10 cellular contexts compared by ENCODE assay signal in the genomic region with DNA sequence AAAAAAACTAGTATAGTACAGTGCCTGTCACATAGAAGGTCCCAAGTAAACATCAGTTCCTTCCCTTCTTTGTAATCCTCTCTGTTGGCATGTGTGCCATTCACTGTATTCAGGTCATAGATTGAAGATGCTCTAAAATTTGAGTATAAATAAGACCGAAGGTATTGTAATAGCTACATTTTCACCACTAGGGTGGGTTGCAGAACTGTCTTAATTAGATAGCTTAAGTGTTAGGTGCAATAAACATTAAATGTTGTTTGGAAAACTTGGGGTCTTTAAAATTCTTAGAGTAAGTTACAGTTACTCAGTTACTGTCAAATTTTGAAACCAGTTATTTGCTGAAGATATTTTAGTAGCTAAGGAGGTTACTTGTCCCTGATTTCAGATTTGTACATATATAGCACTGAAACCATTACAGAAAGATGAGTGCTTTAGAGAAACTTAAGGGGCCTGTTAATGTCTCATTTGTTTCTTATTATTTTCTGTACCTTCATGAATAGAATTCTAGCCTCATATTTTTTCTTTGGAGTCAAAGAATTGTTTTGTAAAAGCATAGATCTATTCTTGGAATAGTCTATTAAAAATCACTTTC. TPM values are rescaled to one million over a fixed set of nuclear protein-coding genes. Genes with fewer than 3 reads are reported as not detected.
DNase-seq lines count a peak whose midpoint lies in the region; ATAC-seq, FAIRE-seq and TF ChIP-seq lines count a peak whose summit lies in the region.
"Had no signal": no experiment of that assay in that cellular context is flagged by ENCODE, and none has a peak within 500 bp of the region (broad histone marks: within the 10 kb centered on the region; RNA-seq: fewer than 3 reads in every experiment).

No MANE protein-coding gene starts in this region.

- TF ChIP-seq CTCF in GM13976 (IDR thresholded peaks at IDR 0.05; ENCODE audit: borderline replicate concordance, control extremely low read depth, extremely low read depth, insufficient read depth, missing control alignments) (peak; percentile 22), PC-3 (conservative IDR thresholded peaks at IDR 0.05; ENCODE audit: low read depth, low read length) (peak; percentile 84)

- peaks cover 11% of the 10 kb centered on the region for H3K4me1 ChIP-seq in PC-3 (ENCODE audit: insufficient read depth, low read length)

- no peaks in the 10 kb centered on the region for H3K9me2 ChIP-seq in PC-3 (replicated peaks; ENCODE audit: low read length)

- H3K9me3 ChIP-seq in PC-3 (ENCODE audit: low read length), result 0 out of 2 replicates have a peak, but pooled peaks cover 1% of the 10 kb centered on the region
- H3K9me3 ChIP-seq: HAP-1 had no signal

- H3K27ac ChIP-seq in PC-3 (ENCODE audit: low read length), result no peak overlapping the region

- H3K9ac ChIP-seq in PC-3 (ENCODE audit: low read length), result no peak overlapping the region

- H3K4me2 ChIP-seq in PC-3 (ENCODE audit: low read length), result no peak overlapping the region

- H4K20me1 ChIP-seq in PC-3 (ENCODE audit: low read length), result no peaks in the 10 kb centered on the region

- ATAC-seq in PC-3 (peak; percentile 51; the same call in 1 of the 2 replicates), HG02642 (IDR thresholded peaks at IDR 0.05; ENCODE audit: poor library complexity, unreplicated experiment) (no peak)

- CTCF ChIA-PET in PC-3 (lab: Charles Lee), result interaction anchor here (0.7 to 1.2 kb wide), 7 partner anchors 8 to 167 kb away, joined by 3 to 6 read pairs (median 3); no protein-coding TSS in a partner anchor

- H2AFZ ChIP-seq in PC-3 (ENCODE audit: low read length), result no peak overlapping the region

- no peaks in the 10 kb centered on the region for H3F3A ChIP-seq in PC-3 (ENCODE audit: low read length, unreplicated experiment)

- no peak overlapping the region for H3K4me3 ChIP-seq in PC-3 (ENCODE audit: low read length)
- H3K4me3 ChIP-seq: HAP-1 had no signal

- intact Hi-C loops in PC-3 (cut with micrococcal nuclease), result loop anchor here (1.0 kb wide), 1 partner anchor 94 kb away; no protein-coding TSS in a partner anchor

- in situ Hi-C loops in GM13976 (cut with MboI; ENCODE audit: low sequenced_read_pairs, unreplicated experiment), result no loop called here

- FAIRE-seq in urothelium cell line (lab: Jason Lieb, UNC), result no peak
- FAIRE-seq: colon had no signal

- no peaks in the 10 kb centered on the region for H3K27me3 ChIP-seq in PC-3 (ENCODE audit: low read length)

- no TSS peak for BruUV-seq in PC-3 (replicated peaks; lab: Mats Ljungman, UMichigan)

- H3K36me3 ChIP-seq in PC-3 (ENCODE audit: low read depth, low read length), result peaks cover 11% of the 10 kb centered on the region

- no peaks in the 10 kb centered on the region for H3K79me2 ChIP-seq in PC-3 (ENCODE audit: low read length)

- POLR2A ChIA-PET in PC-3 (lab: Charles Lee; ENCODE audit: unreplicated experiment), result no interaction called here

- DNase-seq in AG08395 (ENCODE audit: low spot score), result peak; percentile 39
- peak; percentile 51 for DNase-seq in GM13976 (ENCODE audit: low spot score)
- DNase-seq in PC-3, result peak; percentile 52
- peak; percentile 47 for DNase-seq in fibroblast of gingiva (ENCODE audit: low read depth)
- peak; percentile 43 for DNase-seq in superior temporal gyrus (ENCODE audit: extremely low spot score)
- no peak for DNase-seq in urothelium cell line (ENCODE audit: low spot score)
- no peak for DNase-seq in NCI-H774 (lab: John Stamatoyannopoulos, UW)

RNA-seq across cellular contexts. Expression of gene PER3, which starts 24.3 kb away (rescaled TPM):
- 4.3 and 5.4 TPM in 2 replicates for total RNA-seq in PC-3 (2014; rRNA removed)

RNA-seq across cellular contexts. Expression of gene VAMP3, which starts 37.3 kb away (rescaled TPM):
- total RNA-seq in PC-3 (2014; rRNA removed), result 64.2 and 67.2 TPM in 2 replicates

RNA-seq across cellular contexts. Expression of gene UTS2, which starts 44.5 kb away (rescaled TPM):
- not detected in 2 replicates for total RNA-seq in PC-3 (2014; rRNA removed)

Comparison
In these comparisons a context has a peak if more than half of its experiments do, and no peak if none do; other contexts are left out.
1. DNase-seq: peak in AG08395 (single experiment), GM13976 (single experiment), PC-3 (single experiment), fibroblast of gingiva (single experiment) and superior temporal gyrus (single experiment); none in urothelium cell line (single experiment) and NCI-H774 (single experiment).